ENCODE assay signal across 8 cellular contexts in the genomic region with DNA sequence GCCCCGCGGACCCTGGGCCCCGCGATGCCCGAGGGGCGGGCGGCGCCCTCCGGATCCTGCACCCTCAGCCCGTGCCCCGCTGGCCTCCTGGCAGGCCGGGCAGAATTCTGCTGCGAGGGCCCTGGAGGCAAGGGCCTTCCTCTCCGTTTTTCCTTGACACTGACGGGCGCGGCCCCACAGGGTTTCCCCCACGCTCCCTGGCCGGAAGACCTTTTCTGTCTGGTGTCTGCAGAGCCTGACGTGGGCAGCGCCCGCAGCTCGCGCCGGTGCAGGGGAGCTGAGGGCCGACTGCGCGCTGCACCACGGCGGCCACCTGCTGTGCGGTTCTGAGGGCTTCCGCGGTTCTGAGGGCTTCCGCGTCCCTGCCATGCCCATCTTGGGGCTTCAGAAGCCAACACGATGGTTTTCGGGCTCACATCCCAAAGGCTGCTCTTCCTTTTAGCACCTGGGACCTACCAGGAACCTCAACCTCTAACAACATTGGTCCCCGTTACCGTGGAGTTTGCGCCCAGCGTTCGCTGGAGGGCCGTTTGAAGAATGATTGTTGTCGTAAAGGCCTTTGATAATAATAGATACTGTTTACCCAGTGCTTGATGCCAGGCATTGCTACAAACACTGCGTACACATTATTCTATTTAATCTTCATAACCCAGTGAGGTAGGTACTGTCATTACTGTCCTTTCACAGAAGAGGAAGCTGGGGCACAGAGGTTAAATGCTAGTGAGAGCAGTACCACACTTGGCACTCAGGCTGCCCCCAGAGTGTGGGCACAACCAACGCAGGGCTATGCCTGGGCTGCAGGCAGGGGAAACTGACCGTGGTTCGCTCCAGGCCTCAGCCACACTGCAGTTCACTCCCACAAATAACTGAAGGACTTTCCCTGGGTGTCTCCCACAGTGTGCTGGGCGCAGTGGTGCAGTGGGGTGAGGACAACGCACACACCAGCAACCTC. TPM values are rescaled to one million over a fixed set of nuclear protein-coding genes. Genes with fewer than 3 reads are reported as not detected.
A peak's percentile ranks its signal among the peaks of the same experiment; 100 is the strongest.
DNase-seq lines count a peak whose midpoint lies in the region; ATAC-seq and TF ChIP-seq lines count a peak whose summit lies in the region.

No MANE protein-coding gene starts in this region.

- peaks cover 1% of the 10 kb centered on the region for H3K36me3 Mint-ChIP-seq in activated naive CD4-positive, alpha-beta T cell treated with anti-CD3 and anti-CD28 coated beads, Interleukin-2, amount 50 U/mL, for 24 hours

- no CpG with 5 or more reads among the region's 50 CpGs for WGBS in iPS DF 6.9 (ENCODE audit: insufficient coverage, insufficient read length)

- BruUV-seq in Panc1 (replicated peaks; lab: Mats Ljungman, UMichigan): no TSS peak

- peak; percentile 57 for ATAC-seq in HG02885 (IDR thresholded peaks at IDR 0.05; ENCODE audit: poor library complexity, unreplicated experiment)
- ATAC-seq in Panc1: peak; percentile 75

- CTCF ChIA-PET in Panc1 (lab: Charles Lee): no interaction called here

- peaks cover 29% of the 10 kb centered on the region for H3K4me1 Mint-ChIP-seq in activated naive CD4-positive, alpha-beta T cell treated with anti-CD3 and anti-CD28 coated beads, Interleukin-2, amount 50 U/mL, for 24 hours

- peak; percentile 39 for DNase-seq in SIG-M5 treated with dmso at 0.1 percent for 504 hours (lab: John Stamatoyannopoulos, UW; ENCODE audit: unreplicated experiment)
- DNase-seq in SIG-M5 (lab: John Stamatoyannopoulos, UW): no peak
- no peak for DNase-seq in Panc1 (ENCODE audit: low read depth, low spot score)
- no peak for DNase-seq in iPS DF 6.9 (ENCODE audit: low read depth, low spot score)
- peak; percentile 27 to 37 for DNase-seq in stimulated activated CD4-positive, alpha-beta T cell treated with anti-CD3 and anti-CD28 coated beads, Interleukin-12 subunit alpha, Interleukin-12 subunit beta, amount 100 ng/mL, for 24 hours (ENCODE audit: low read depth in 2 of 2)
- no peak for DNase-seq in HuH-7 (ENCODE audit: low spot score)

- TF ChIP-seq CTCF in Panc1 (IDR thresholded peaks at IDR 0.05): no peak

- H3K27ac ChIP-seq in Panc1 (ENCODE audit: low read length): peak overlapping the region; percentile 48; the same call in 1 of the 2 replicates
- no peak overlapping the region for H3K27ac ChIP-seq in iPS DF 6.9 (ENCODE audit: low read length)

- H3K4me3 ChIP-seq in Panc1 (ENCODE audit: low read depth in 2 of 2, low read length in 2 of 2) (peak overlapping the region; percentile 57 to 62), iPS DF 6.9 (ENCODE audit: low read length) (peak overlapping the region; percentile 57; the same call in 1 of the 2 replicates)

- H3K9me3 Mint-ChIP-seq in activated naive CD4-positive, alpha-beta T cell treated with anti-CD3 and anti-CD28 coated beads, Interleukin-2, amount 50 U/mL, for 24 hours: no peaks in the 10 kb centered on the region

- no peaks in the 10 kb centered on the region for H3K27me3 Mint-ChIP-seq in activated naive CD4-positive, alpha-beta T cell treated with anti-CD3 and anti-CD28 coated beads, Interleukin-2, amount 50 U/mL, for 24 hours

- H3K27ac Mint-ChIP-seq in activated naive CD4-positive, alpha-beta T cell treated with anti-CD3 and anti-CD28 coated beads, Interleukin-2, amount 50 U/mL, for 24 hours: peak overlapping the region; percentile 77

- H3K27me3 ChIP-seq in Panc1 (ENCODE audit: control insufficient read depth, insufficient read depth, low read length): no peaks in the 10 kb centered on the region
- H3K27me3 ChIP-seq in iPS DF 6.9 (ENCODE audit: control insufficient read depth, insufficient read depth, low read length): peaks cover 21% of the 10 kb centered on the region

- no peaks in the 10 kb centered on the region for H3K9me3 ChIP-seq in Panc1 (ENCODE audit: control insufficient read depth, insufficient read depth, low read depth, low read length)
- no peaks in the 10 kb centered on the region for H3K9me3 ChIP-seq in iPS DF 6.9 (ENCODE audit: control insufficient read depth, insufficient read depth, low read length)

- H3K4me3 Mint-ChIP-seq in activated naive CD4-positive, alpha-beta T cell treated with anti-CD3 and anti-CD28 coated beads, Interleukin-2, amount 50 U/mL, for 24 hours: peak overlapping the region; percentile 90

- intact Hi-C loops in Panc1 (cut with micrococcal nuclease; ENCODE audit: unreplicated experiment): no loop called here

- H3K4me1 ChIP-seq in Panc1 (ENCODE audit: control insufficient read depth, insufficient read depth, low read length) (peaks cover 2% of the 10 kb centered on the region; the same call in 1 of the 2 replicates), iPS DF 6.9 (ENCODE audit: control insufficient read depth, insufficient read depth, low read length) (0 out of 2 replicates have a peak, but pooled peaks cover 2% of the 10 kb centered on the region)

- POLR2A ChIA-PET in Panc1 (lab: Charles Lee): no interaction called here

- H3K36me3 ChIP-seq in Panc1 (ENCODE audit: control insufficient read depth, insufficient read depth, low read length): no peaks in the 10 kb centered on the region
- H3K36me3 ChIP-seq in iPS DF 6.9 (ENCODE audit: control insufficient read depth, insufficient read depth, low read length): no peaks in the 10 kb centered on the region

- in situ Hi-C loops in Panc1 (cut with HindIII; ENCODE audit: low pct_unique_long_range_greater_than_20kb, low sequenced_read_pairs): no loop called here

RNA-seq across cellular contexts. Expression of a gene that starts 0.8 kb away (rescaled TPM):
- total RNA-seq in Panc1 (2021; ENCODE audit: unreplicated experiment): 15.4 TPM
- 10.1 TPM for polyA plus RNA-seq in Panc1 (2012; ENCODE audit: insufficient read length)

Comparison
In these comparisons a context has a peak if more than half of its experiments do, and no peak if none do; other contexts are left out.
1. DNase-seq: peak in SIG-M5 treated with dmso at 0.1 percent for 504 hours (single experiment) and stimulated activated CD4-positive, alpha-beta T cell treated with anti-CD3 and anti-CD28 coated beads, Interleukin-12 subunit alpha, Interleukin-12 subunit beta, amount 100 ng/mL, for 24 hours (2 of 2); none in SIG-M5 (single experiment), Panc1 (single experiment), iPS DF 6.9 (single experiment) and HuH-7 (single experiment).